In the genomic region with DNA sequence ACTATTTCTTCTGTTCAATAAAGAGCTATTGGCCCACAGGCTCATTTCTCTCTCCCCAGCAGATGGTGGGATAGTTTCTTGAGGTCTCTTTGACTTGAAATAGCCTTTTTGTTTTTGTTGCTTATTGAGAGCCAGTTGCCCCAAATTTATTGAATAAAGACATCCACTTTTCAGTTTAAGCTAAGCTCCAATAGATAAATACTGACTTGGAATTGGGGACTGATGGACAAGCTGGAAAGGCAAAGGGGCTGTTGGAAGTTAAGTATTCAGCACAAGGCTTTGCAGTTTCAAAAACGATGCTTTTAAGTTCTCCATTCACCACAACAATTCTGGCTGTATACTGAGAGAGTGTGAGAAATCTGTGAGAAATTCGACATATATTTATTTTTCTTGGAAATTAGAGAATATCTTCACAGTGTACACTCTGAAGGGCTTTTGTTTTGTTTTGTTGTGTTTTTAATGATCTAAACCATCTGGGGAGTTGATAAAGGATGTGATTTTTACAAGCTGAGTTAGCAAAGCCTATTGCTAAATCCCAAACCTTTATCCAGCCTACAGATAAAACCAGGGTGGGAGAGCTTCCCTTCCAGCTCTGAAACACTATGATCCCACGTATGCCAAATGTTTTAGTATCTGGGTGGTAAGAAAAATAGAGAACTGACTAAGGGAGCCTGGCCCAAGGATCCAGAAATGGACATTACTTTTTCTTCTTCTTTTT, we compare ENCODE assay signal across 14 cellular contexts.
DNase-seq lines count a peak whose midpoint lies in the region; ATAC-seq, FAIRE-seq and TF ChIP-seq lines count a peak whose summit lies in the region.
"Had no signal": no experiment of that assay in that cellular context is flagged by ENCODE, and none has a peak within 500 bp of the region (broad histone marks: within the 10 kb centered on the region; RNA-seq: fewer than 3 reads in every experiment).

No MANE protein-coding gene starts in this region.

- H4K20me1 ChIP-seq in GM23338 (replicated peaks; ENCODE audit: insufficient read depth) (no peaks in the 10 kb centered on the region), H9 (ENCODE audit: control insufficient read depth, insufficient read depth, insufficient read length) (no peaks in the 10 kb centered on the region)

- peak overlapping the region; percentile 83 for H3K4me2 ChIP-seq in GM23338
- no peak overlapping the region for H3K4me2 ChIP-seq in H9 (ENCODE audit: insufficient read depth, insufficient read length, low read length)

- no peaks in the 10 kb centered on the region for H3K36me3 ChIP-seq in GM23338 (ENCODE audit: insufficient read depth)
- H3K36me3 ChIP-seq in left ventricle myocardium inferior, result no peaks in the 10 kb centered on the region
- no peaks in the 10 kb centered on the region for H3K36me3 ChIP-seq in gastrocnemius medialis

- no peak overlapping the region for H3K23ac ChIP-seq in H9 (ENCODE audit: insufficient read length, low read depth, low read length)

- H3K79me2 ChIP-seq in GM23338 (replicated peaks; ENCODE audit: insufficient read depth), result no peaks in the 10 kb centered on the region
- H3K79me2 ChIP-seq in H9 (ENCODE audit: insufficient read depth, low read length), result no peaks in the 10 kb centered on the region

- no peak overlapping the region for H4K91ac ChIP-seq in H9 (ENCODE audit: insufficient read length, low read depth, low read length)

- no peak overlapping the region for H4K8ac ChIP-seq in H9 (replicated peaks; ENCODE audit: insufficient read length, low read depth, low read length)

- no peak overlapping the region for H3K14ac ChIP-seq in H9 (ENCODE audit: insufficient read depth, low read length)

- in situ Hi-C loops in gastrocnemius medialis (cut with MboI; ENCODE audit: low sequenced_read_pairs in 4 of 4), result no loop called here

- H3K4me1 Mint-ChIP-seq in GM23338, result peaks cover 11% of the 10 kb centered on the region
- H3K4me1 Mint-ChIP-seq in brain, result peaks cover 32% of the 10 kb centered on the region
- H3K4me1 Mint-ChIP-seq in H9, result peaks cover 11 to 18% of the 10 kb centered on the region in 2 experiments

- no peak overlapping the region for H2AK5ac ChIP-seq in H9 (ENCODE audit: insufficient read length, low read length)

- H3K4me1 ChIP-seq in GM23338 (ENCODE audit: insufficient read depth) (peaks cover 5% of the 10 kb centered on the region; the same call in 1 of the 2 replicates), left ventricle myocardium inferior (peaks cover 49% of the 10 kb centered on the region), gastrocnemius medialis (peaks cover 27 to 29% of the 10 kb centered on the region in 2 donors), H9 (ENCODE audit: insufficient read depth, low read length) (no peaks in the 10 kb centered on the region)

- no peak overlapping the region for H2BK20ac ChIP-seq in H9 (ENCODE audit: low read depth, low read length, poor library complexity, severe bottlenecking)

- no peak overlapping the region for H2BK12ac ChIP-seq in H9 (ENCODE audit: insufficient read length, low read depth, low read length)

- DNase-seq in GM23338 (ENCODE audit: low spot score) (no peak), left ventricle myocardium inferior (no peak), gastrocnemius medialis (no peak), NOMO-1 (lab: John Stamatoyannopoulos, UW; ENCODE audit: unreplicated experiment in 2 of 2) (no peak), GM19239 (ENCODE audit: insufficient read length, low spot score) (no peak), H9 (no peak)
- no peak for DNase-seq in stimulated activated CD4-positive, alpha-beta T cell treated with anti-CD3 and anti-CD28 coated beads, Interleukin-1b, Interleukin-23, amount 100 ng/mL, for 48 hours
- DNase-seq: activated CD4-positive, alpha-beta T cell treated with anti-CD3 and anti-CD28 coated beads, Interleukin-2, amount 50 U/mL, for 1 hour; activated effector memory CD4-positive, alpha-beta T cell treated with anti-CD3 and anti-CD28 coated beads, Interleukin-2, amount 50 U/mL, for 16 hours; GF-D8; NCI-H1048; stimulated activated CD4-positive, alpha-beta T cell treated with anti-CD3 and anti-CD28 coated beads, Interleukin-12 subunit alpha, Interleukin-12 subunit beta, amount 100 ng/mL, for 4 hours had no signal

- no peak overlapping the region for H3K9ac ChIP-seq in H9 (ENCODE audit: extremely low read depth, insufficient read length, low read length)

- H4K5ac ChIP-seq in H9 (ENCODE audit: insufficient read length, low read depth, low read length), result no peak overlapping the region

- no peaks in the 10 kb centered on the region for H3K79me1 ChIP-seq in H9 (ENCODE audit: insufficient read depth, low read depth, low read length, poor library complexity, severe bottlenecking)

- H3K4ac ChIP-seq in H9 (ENCODE audit: low read depth, low read length), result no peak overlapping the region

- H3K27ac Mint-ChIP-seq in GM23338, result no peak overlapping the region
- H3K27ac Mint-ChIP-seq in brain, result peak overlapping the region; percentile 83 to 97 (median 96)
- H3K27ac Mint-ChIP-seq in H9, result no peak overlapping the region
- H3K27ac Mint-ChIP-seq: T-cell had no signal

- no peak overlapping the region for H3T11ph ChIP-seq in H9 (ENCODE audit: low read length)

- H3K4me3 ChIP-seq in GM23338, result no peak overlapping the region
- no peak overlapping the region for H3K4me3 ChIP-seq in left ventricle myocardium inferior
- peak overlapping the region in 1 of 4 donors; percentile 49 for H3K4me3 ChIP-seq in gastrocnemius medialis

- H3K18ac ChIP-seq in H9 (ENCODE audit: insufficient read length, low read depth, low read length), result no peak overlapping the region

- H2BK120ac ChIP-seq in H9 (ENCODE audit: low read depth, low read length, poor library complexity, severe bottlenecking), result no peak overlapping the region

- no peaks in the 10 kb centered on the region for H3K36me3 Mint-ChIP-seq in GM23338 (ENCODE audit: low read depth)
- no peaks in the 10 kb centered on the region for H3K36me3 Mint-ChIP-seq in brain
- 0 out of 7 replicates have a peak, but pooled peaks cover 0 to 6% (median 2%) of the 10 kb centered on the region in 3 experiments for H3K36me3 Mint-ChIP-seq in H9 (ENCODE audit: insufficient read depth in 1 of 3, low read depth in 3 of 3)
- H3K36me3 Mint-ChIP-seq: T-cell had no signal

- H2AFZ ChIP-seq in GM23338, result no peak overlapping the region; the same call in 1 of the 2 replicates
- H2AFZ ChIP-seq in H9 (ENCODE audit: low read length), result no peak overlapping the region

- peak overlapping the region; percentile 82; the same call in 2 of the 3 replicates for H3K4me3 Mint-ChIP-seq in GM23338
- peak overlapping the region in 4 of 5 experiments; percentile 66 to 83 (median 80) for H3K4me3 Mint-ChIP-seq in brain
- H3K4me3 Mint-ChIP-seq in H9, result peak overlapping the region in 1 of 2 experiments; percentile 87; a peak in 1 of 5 replicates

- peaks cover 6% of the 10 kb centered on the region for H3K27me3 Mint-ChIP-seq in GM23338 (ENCODE audit: insufficient read depth, low read depth, poor library complexity)
- H3K27me3 Mint-ChIP-seq in brain, result no peaks in the 10 kb centered on the region
- peaks cover 9% of the 10 kb centered on the region; the same call in 1 of the 2 replicates for H3K27me3 Mint-ChIP-seq in H9 (ENCODE audit: low read depth)

- no peak for TF ChIP-seq POLR2A in gastrocnemius medialis (IDR thresholded peaks at IDR 0.05)

- no peak overlapping the region for H2BK15ac ChIP-seq in H9 (ENCODE audit: low read depth, low read length)

- WGBS in H9 (ENCODE audit: extremely low coverage, insufficient read length, low lambda C conversion rate), result no CpG with 5 or more reads among the region's 3 CpGs

- no peak overlapping the region for H2BK5ac ChIP-seq in H9 (ENCODE audit: insufficient read length, low read length)

- H3K9me2 ChIP-seq in GM23338 (ENCODE audit: insufficient read depth), result no peaks in the 10 kb centered on the region

- no peaks in the 10 kb centered on the region for H3K9me3 Mint-ChIP-seq in GM23338
- peaks cover 0 to 14% (median 7%) of the 10 kb centered on the region in 5 experiments for H3K9me3 Mint-ChIP-seq in brain
- H3K9me3 Mint-ChIP-seq in H9, result no peaks in the 10 kb centered on the region; a peak in 1 of 5 replicates

- ATAC-seq in GM23338 (no peak), gastrocnemius medialis (no peak)
- ATAC-seq: T-cell had no signal

- peaks cover 8% of the 10 kb centered on the region for H3K23me2 ChIP-seq in H9 (ENCODE audit: insufficient read length, low read depth, low read length, poor library complexity, severe bottlenecking)

- no peak overlapping the region for H3K27ac ChIP-seq in GM23338 (ENCODE audit: low read depth)
- peak overlapping the region; percentile 92 for H3K27ac ChIP-seq in left ventricle myocardium inferior (replicated peaks)
- peak overlapping the region; percentile 16 to 79 (median 72) for H3K27ac ChIP-seq in gastrocnemius medialis
- H3K27ac ChIP-seq in H9 (ENCODE audit: insufficient read length, low read depth, low read length), result no peak overlapping the region

- TF ChIP-seq CTCF in GM23338 (conservative IDR thresholded peaks at IDR 0.05; ENCODE audit: low read depth in 2 of 2) (no peak), brain (conservative IDR thresholded peaks at IDR 0.05) (no peak), left ventricle myocardium inferior (IDR thresholded peaks at IDR 0.05; ENCODE audit: borderline replicate concordance) (no peak), gastrocnemius medialis (IDR thresholded peaks at IDR 0.05 in 4 of 5, conservative IDR thresholded peaks at IDR 0.05 in 1 of 5) (no peak), H9 (conservative IDR thresholded peaks at IDR 0.05) (no peak)

- no peaks in the 10 kb centered on the region for H3F3A ChIP-seq in GM23338 (replicated peaks; ENCODE audit: low read depth)

- H3K9me3 ChIP-seq in left ventricle myocardium inferior (replicated peaks), result no peaks in the 10 kb centered on the region
- no peaks in the 10 kb centered on the region for H3K9me3 ChIP-seq in gastrocnemius medialis
- H3K9me3 ChIP-seq in H9 (ENCODE audit: control insufficient read depth, low read depth, low read length), result no peaks in the 10 kb centered on the region

- H3K27me3 ChIP-seq in GM23338 (ENCODE audit: insufficient read depth), result no peaks in the 10 kb centered on the region
- no peaks in the 10 kb centered on the region for H3K27me3 ChIP-seq in left ventricle myocardium inferior (ENCODE audit: low read depth)
- no peaks in the 10 kb centered on the region for H3K27me3 ChIP-seq in gastrocnemius medialis
- H3K27me3 ChIP-seq in H9 (ENCODE audit: insufficient read depth, low read length), result no peaks in the 10 kb centered on the region

- intact Hi-C loops in left ventricle myocardium inferior (cut with micrococcal nuclease), result no loop called here
- intact Hi-C loops in gastrocnemius medialis (cut with DNase I; ENCODE audit: low total_unique reads), result loop anchor here (5.0 kb wide), 1 partner anchor 782 kb away; no protein-coding TSS in a partner anchor

- FAIRE-seq in GM19239 (lab: Jason Lieb, UNC), result no peak

- H3K56ac ChIP-seq in H9 (ENCODE audit: insufficient read length, low read depth, low read length), result no peak overlapping the region

Comparison
In these comparisons a context has a peak if more than half of its experiments do, and no peak if none do; other contexts are left out.
1. H3K27ac ChIP-seq: peak in left ventricle myocardium inferior (single experiment) and gastrocnemius medialis (4 of 4); none in GM23338 (single experiment) and H9 (single experiment).
2. H3K27ac Mint-ChIP-seq: peak in brain (5 of 5); none in GM23338 (single experiment) and H9 (0 of 3).